Comparison of ENCODE assay signal across 9 cellular contexts in genomic region chr20:3890999-3891929, GRCh38. TPM values are rescaled to one million over a fixed set of nuclear protein-coding genes. Genes with fewer than 3 reads are reported as not detected.
DNase-seq lines count a peak whose midpoint lies in the region; ATAC-seq and TF ChIP-seq lines count a peak whose summit lies in the region.
"Had no signal": no experiment of that assay in that cellular context is flagged by ENCODE, and none has a peak within 500 bp of the region (broad histone marks: within the 10 kb centered on the region; RNA-seq: fewer than 3 reads in every experiment).

No MANE protein-coding gene starts in this region.

- H3K9me3 ChIP-seq in tibial nerve, result no peaks in the 10 kb centered on the region
- H3K9me3 ChIP-seq: uterus had no signal

- H3K27me3 ChIP-seq in kidney epithelial cell (ENCODE audit: control insufficient read depth, insufficient read depth, low read length), result no peaks in the 10 kb centered on the region
- H3K27me3 ChIP-seq in tibial nerve, result no peaks in the 10 kb centered on the region
- H3K27me3 ChIP-seq: uterus had no signal

- POLR2A ChIA-PET in activated naive CD8-positive, alpha-beta T cell treated with anti-CD3 and anti-CD28 coated beads, Interleukin-2, amount 10 ng/mL, durations not matched to agents 7 days and 5 days (lab: Charles Lee), result interaction anchor here (0.5 to 2.2 kb wide), 4 partner anchors 10 to 125 kb away, joined by 3 to 8 read pairs (median 3); no protein-coding TSS in a partner anchor

- H3K27me3 Mint-ChIP-seq in activated naive CD4-positive, alpha-beta T cell treated with anti-CD3 and anti-CD28 coated beads for 36 hours (ENCODE audit: low read depth), result no peaks in the 10 kb centered on the region
- no peaks in the 10 kb centered on the region for H3K27me3 Mint-ChIP-seq in activated naive CD8-positive, alpha-beta T cell treated with anti-CD3 and anti-CD28 coated beads, Interleukin-2, amount 10 ng/mL, durations not matched to agents 7 days and 5 days

- peaks cover 44% of the 10 kb centered on the region for H3K36me3 Mint-ChIP-seq in activated naive CD4-positive, alpha-beta T cell treated with anti-CD3 and anti-CD28 coated beads for 36 hours (ENCODE audit: low read depth)
- H3K36me3 Mint-ChIP-seq in activated naive CD8-positive, alpha-beta T cell treated with anti-CD3 and anti-CD28 coated beads, Interleukin-2, amount 10 ng/mL, durations not matched to agents 7 days and 5 days, result peaks cover 42% of the 10 kb centered on the region

- CTCF ChIA-PET in activated naive CD4-positive, alpha-beta T cell treated with anti-CD3 and anti-CD28 coated beads for 36 hours (lab: Charles Lee), result interaction anchor here (0.6 kb wide), 1 partner anchor 119 kb away, joined by 5 read pairs; no protein-coding TSS in a partner anchor

- no peak for TF ChIP-seq POLR2A in tibial nerve (IDR thresholded peaks at IDR 0.05)

- H3K4me3 ChIP-seq in kidney epithelial cell (ENCODE audit: low read depth, low read length) (peak overlapping the region; percentile 98), tibial nerve (peak overlapping the region; percentile 91 to 99 (median 93))

- H3K9me3 Mint-ChIP-seq in activated naive CD4-positive, alpha-beta T cell treated with anti-CD3 and anti-CD28 coated beads for 36 hours, result no peaks in the 10 kb centered on the region
- H3K9me3 Mint-ChIP-seq in activated naive CD8-positive, alpha-beta T cell treated with anti-CD3 and anti-CD28 coated beads, Interleukin-2, amount 10 ng/mL, durations not matched to agents 7 days and 5 days, result no peaks in the 10 kb centered on the region

- no peak for ATAC-seq in activated naive CD8-positive, alpha-beta T cell treated with anti-CD3 and anti-CD28 coated beads, Interleukin-2, amount 10 ng/mL, durations not matched to agents 7 days and 5 days (ENCODE audit: low read depth)
- ATAC-seq in GM19463 (IDR thresholded peaks at IDR 0.05; ENCODE audit: unreplicated experiment), result no peak
- no peak for ATAC-seq in HG03354 (IDR thresholded peaks at IDR 0.05; ENCODE audit: poor library complexity, severe bottlenecking, unreplicated experiment)

- H3K27ac Mint-ChIP-seq in activated naive CD4-positive, alpha-beta T cell treated with anti-CD3 and anti-CD28 coated beads for 36 hours, result peak overlapping the region; percentile 96
- H3K27ac Mint-ChIP-seq in activated naive CD8-positive, alpha-beta T cell treated with anti-CD3 and anti-CD28 coated beads, Interleukin-2, amount 10 ng/mL, durations not matched to agents 7 days and 5 days, result peak overlapping the region; percentile 96

- 31 to 38% methylated on average over 16 of the region's 16 CpGs for WGBS in tibial nerve, 2 donors

- TF ChIP-seq CTCF in kidney epithelial cell (IDR thresholded peaks at IDR 0.05; ENCODE audit: insufficient read depth, low read length, poor library complexity, severe bottlenecking) (no peak), tibial nerve (IDR thresholded peaks at IDR 0.05) (no peak)

- H3K4me1 ChIP-seq in tibial nerve, result peaks cover 0 to 67% (median 57%) of the 10 kb centered on the region in 4 donors

- no peak for DNase-seq in activated naive CD4-positive, alpha-beta T cell treated with anti-CD3 and anti-CD28 coated beads for 36 hours
- DNase-seq in activated naive CD4-positive, alpha-beta T cell treated with anti-CD3 and anti-CD28 coated beads, Interleukin-2, amount 50 U/mL, for 16 hours, result no peak
- no peak for DNase-seq in activated naive CD8-positive, alpha-beta T cell treated with anti-CD3 and anti-CD28 coated beads, Interleukin-2, amount 10 ng/mL, durations not matched to agents 7 days and 5 days
- DNase-seq in kidney epithelial cell (ENCODE audit: low read depth) (no peak), tibial nerve (ENCODE audit: low spot score in 2 of 2) (no peak), NCI-H1694 (lab: John Stamatoyannopoulos, UW) (no peak)
- DNase-seq: uterus had no signal

- H3K4me3 Mint-ChIP-seq in activated naive CD4-positive, alpha-beta T cell treated with anti-CD3 and anti-CD28 coated beads for 36 hours, result peak overlapping the region; percentile 98
- peak overlapping the region; percentile 91 for H3K4me3 Mint-ChIP-seq in activated naive CD8-positive, alpha-beta T cell treated with anti-CD3 and anti-CD28 coated beads, Interleukin-2, amount 10 ng/mL, durations not matched to agents 7 days and 5 days

- H3K4me1 Mint-ChIP-seq in activated naive CD4-positive, alpha-beta T cell treated with anti-CD3 and anti-CD28 coated beads for 36 hours (ENCODE audit: low read depth), result peaks cover 57% of the 10 kb centered on the region
- peaks cover 45% of the 10 kb centered on the region for H3K4me1 Mint-ChIP-seq in activated naive CD8-positive, alpha-beta T cell treated with anti-CD3 and anti-CD28 coated beads, Interleukin-2, amount 10 ng/mL, durations not matched to agents 7 days and 5 days

- TF ChIP-seq EP300 in tibial nerve (IDR thresholded peaks at IDR 0.05), result no peak

- intact Hi-C loops in activated naive CD4-positive, alpha-beta T cell treated with anti-CD3 and anti-CD28 coated beads for 36 hours (cut with micrococcal nuclease), result loop anchor here (5.0 kb wide), 1 partner anchor 36 kb away; no protein-coding TSS in a partner anchor

- H3K27ac ChIP-seq in tibial nerve, result peak overlapping the region in 3 of 4 donors; percentile 15 to 96 (median 96)

- no peaks in the 10 kb centered on the region for H3K36me3 ChIP-seq in kidney epithelial cell (ENCODE audit: control insufficient read depth, insufficient read depth, low read length)
- H3K36me3 ChIP-seq in tibial nerve, result no peaks in the 10 kb centered on the region
- H3K36me3 ChIP-seq: uterus had no signal

RNA-seq across cellular contexts. Expression of gene PANK2, which starts 2.1 kb away (rescaled TPM):
- 10 to 100 TPM; 39.8 to 44.7 TPM for total RNA-seq in activated naive CD4-positive, alpha-beta T cell treated with anti-CD3 and anti-CD28 coated beads for 36 hours
- 10 to 100 TPM; 76.6 to 80.1 TPM for total RNA-seq in activated naive CD8-positive, alpha-beta T cell treated with anti-CD3 and anti-CD28 coated beads, Interleukin-2, amount 10 ng/mL, durations not matched to agents 7 days and 5 days
- total RNA-seq in kidney epithelial cell, result 29.9 and 40.8 TPM in 2 replicates
- total RNA-seq in tibial nerve, result 10 to 100 TPM; 58.2 to 79.7 (median 64.2) TPM

RNA-seq across cellular contexts. Expression of gene MAVS, which starts 44.6 kb away (rescaled TPM):
- total RNA-seq in activated naive CD4-positive, alpha-beta T cell treated with anti-CD3 and anti-CD28 coated beads for 36 hours, result 10 to 100 TPM; 14.8 to 16.0 TPM
- 10 to 100 TPM; 36.3 to 36.8 TPM for total RNA-seq in activated naive CD8-positive, alpha-beta T cell treated with anti-CD3 and anti-CD28 coated beads, Interleukin-2, amount 10 ng/mL, durations not matched to agents 7 days and 5 days
- total RNA-seq in kidney epithelial cell, result 30.8 and 32.0 TPM in 2 replicates
- 10 to 100 TPM; 34.5 to 49.8 (median 39.3) TPM for total RNA-seq in tibial nerve
